In the genomic region with DNA sequence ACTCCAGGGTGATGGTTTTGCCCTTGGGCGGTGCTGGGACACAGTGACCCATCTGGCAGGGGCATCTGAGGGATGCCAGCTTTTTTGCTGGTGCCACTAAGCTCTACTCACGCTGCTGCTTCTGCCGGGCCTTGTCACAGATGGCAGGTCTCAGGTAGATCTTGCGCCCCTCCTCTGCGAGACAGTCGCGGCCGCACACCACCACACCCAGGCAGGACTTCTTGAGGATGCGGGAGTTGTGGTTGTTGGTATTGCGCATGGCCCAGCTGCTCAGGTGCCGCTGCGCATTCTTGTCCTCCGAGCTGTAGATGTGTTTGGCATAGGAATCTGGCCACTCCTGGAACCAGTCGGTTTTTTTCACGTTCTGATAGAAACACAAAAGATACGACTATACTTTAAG, we compare ENCODE assay signal across 28 cellular contexts. TPM values are rescaled to one million over a fixed set of nuclear protein-coding genes. Genes with fewer than 3 reads are reported as not detected.
"Had no signal": no experiment of that assay in that cellular context is flagged by ENCODE, and none has a peak within 500 bp of the region (broad histone marks: within the 10 kb centered on the region; RNA-seq: fewer than 3 reads in every experiment).

No MANE protein-coding gene starts in this region.

- H3K4me3 Mint-ChIP-seq: mesothelial cell of epicardium; natural killer cell; stimulated activated effector memory CD8-positive, alpha-beta T cell treated with anti-CD3 and anti-CD28 coated beads, Interleukin-12 subunit alpha, Interleukin-12 subunit beta, amount 100 ng/mL, for 72 hours; stimulated activated naive CD8-positive, alpha-beta T cell treated with anti-CD3 and anti-CD28 coated beads, Interleukin-15, Interleukin-2, amounts not matched to agents 100 ng/mL and 50 ng/mL, for 24 hours; type B pancreatic cell had no signal

- ATAC-seq: natural killer cell; pancreas; right cardiac atrium; stimulated activated effector memory CD8-positive, alpha-beta T cell treated with anti-CD3 and anti-CD28 coated beads, Interleukin-12 subunit alpha, Interleukin-12 subunit beta, amount 100 ng/mL, for 72 hours had no signal

- H3K27ac ChIP-seq: left ventricle myocardium inferior, pancreas, prostate gland, spleen, tibial nerve, uterus had no signal

- H3K27me3 Mint-ChIP-seq: type B pancreatic cell had no signal

- H3K27me3 ChIP-seq: pancreas, sigmoid colon, spleen, tibial nerve, uterus had no signal

- H3K36me3 ChIP-seq: left ventricle myocardium inferior, pancreas, prostate gland, sigmoid colon, spleen, tibial nerve, uterus had no signal

- H3K4me1 Mint-ChIP-seq: mesothelial cell of epicardium; naive B cell; stimulated activated effector memory CD8-positive, alpha-beta T cell treated with anti-CD3 and anti-CD28 coated beads, Interleukin-12 subunit alpha, Interleukin-12 subunit beta, amount 100 ng/mL, for 72 hours had no signal

- DNase-seq: hypothalamus; islet precursor cell; left ventricle myocardium inferior; naive B cell; natural killer cell; nucleus accumbens; pancreas; retina; sigmoid colon; small intestine; spleen; stimulated activated CD4-positive, alpha-beta T cell treated with anti-CD3 and anti-CD28 coated beads, Interleukin-4, amount 100 ng/mL, for 24 hours; stimulated activated naive CD4-positive, alpha-beta T cell; uterus had no signal

- H3K27ac Mint-ChIP-seq: mesothelial cell of epicardium; naive B cell; natural killer cell; stimulated activated effector memory CD8-positive, alpha-beta T cell treated with anti-CD3 and anti-CD28 coated beads, Interleukin-12 subunit alpha, Interleukin-12 subunit beta, amount 100 ng/mL, for 72 hours; stimulated activated naive CD8-positive, alpha-beta T cell treated with anti-CD3 and anti-CD28 coated beads, Interleukin-15, Interleukin-2, amounts not matched to agents 100 ng/mL and 50 ng/mL, for 24 hours; type B pancreatic cell had no signal

- H3K9me3 Mint-ChIP-seq: mesothelial cell of epicardium; naive B cell; natural killer cell; stimulated activated effector memory CD8-positive, alpha-beta T cell treated with anti-CD3 and anti-CD28 coated beads, Interleukin-12 subunit alpha, Interleukin-12 subunit beta, amount 100 ng/mL, for 72 hours; stimulated activated naive CD8-positive, alpha-beta T cell treated with anti-CD3 and anti-CD28 coated beads, Interleukin-15, Interleukin-2, amounts not matched to agents 100 ng/mL and 50 ng/mL, for 24 hours; type B pancreatic cell had no signal

- FAIRE-seq: pancreas, small intestine had no signal

- H3K9me3 ChIP-seq: left ventricle myocardium inferior, pancreas, prostate gland, sigmoid colon, spleen, tibial nerve, uterus had no signal

- H3K4me3 ChIP-seq: left ventricle myocardium inferior, lung, pancreas, prostate gland, sigmoid colon, spleen, tibial nerve, uterus had no signal

- H3K4me1 ChIP-seq: left ventricle myocardium inferior, pancreas, prostate gland, sigmoid colon, spleen, tibial nerve, uterus had no signal

- H3K36me3 Mint-ChIP-seq: mesothelial cell of epicardium; natural killer cell; stimulated activated effector memory CD8-positive, alpha-beta T cell treated with anti-CD3 and anti-CD28 coated beads, Interleukin-12 subunit alpha, Interleukin-12 subunit beta, amount 100 ng/mL, for 72 hours; type B pancreatic cell had no signal

RNA-seq across cellular contexts. Expression of a gene that starts 14.7 kb away (rescaled TPM):
- total RNA-seq: kidney epithelial cell, left ventricle myocardium inferior, lower leg skin, mesothelial cell of epicardium, osteoblast, pancreas, right cardiac atrium, sigmoid colon, temporal lobe, ureter, uterus had no signal
- polyA plus RNA-seq: neural cell, pancreas, right cardiac atrium, small intestine had no signal
